ENCODE assay signal across 22 cellular contexts in genomic region chr17:19880393-19880792, GRCh38.
"Had no signal": no experiment of that assay in that cellular context is flagged by ENCODE, and none has a peak within 500 bp of the region (broad histone marks: within the 10 kb centered on the region; RNA-seq: fewer than 3 reads in every experiment).

No MANE protein-coding gene starts in this region.

- H3K27me3 ChIP-seq: gastrocnemius medialis, spleen, testis, tibial artery had no signal

- H3K9me3 ChIP-seq: esophagus squamous epithelium, gastrocnemius medialis, neutrophil, spleen, testis, tibial artery had no signal

- H3K27ac ChIP-seq: coronary artery, esophagus squamous epithelium, gastrocnemius medialis, neutrophil, parathyroid adenoma, skin epidermis, spleen, testis, tibial artery had no signal

- ATAC-seq: effector memory CD8-positive, alpha-beta T cell; gastrocnemius medialis; left lobe of liver; natural killer cell; stimulated activated memory B cell treated with anti-CD40 and anti-IgM and Interleukin-4, amounts not matched to agents 10 μg/mL and 1 μg/mL and 100 μg/mL, for 72 hours; stimulated activated naive CD8-positive, alpha-beta T cell treated with anti-CD3 and anti-CD28 coated beads, Interleukin-15, Interleukin-2, amounts not matched to agents 100 U/mL and 50 U/mL, for 24 hours had no signal

- H2AFZ ChIP-seq: parathyroid adenoma had no signal

- FAIRE-seq: endometrium, keratinocyte had no signal

- H3K4me1 ChIP-seq: esophagus squamous epithelium, gastrocnemius medialis, parathyroid adenoma, testis, tibial artery had no signal

- H3K9ac ChIP-seq: parathyroid adenoma had no signal

- H3K79me2 ChIP-seq: parathyroid adenoma had no signal

- DNase-seq: effector memory CD8-positive, alpha-beta T cell; erythroblast; esophagus squamous epithelium; foreskin fibroblast; gastrocnemius medialis; head of caudate nucleus; natural killer cell; stimulated activated CD4-positive, alpha-beta T cell treated with anti-CD3 and anti-CD28 coated beads, Interleukin-4, amount 100 ng/mL, for 4 hours; stimulated activated naive CD8-positive, alpha-beta T cell treated with anti-CD3 and anti-CD28 coated beads, Interleukin-15, Interleukin-2, amounts not matched to agents 100 U/mL and 50 U/mL, for 24 hours; substantia nigra; testis; tibial artery had no signal

- H3K36me3 ChIP-seq: esophagus squamous epithelium, gastrocnemius medialis, neutrophil, spleen, tibial artery had no signal

- H3K4me3 ChIP-seq: coronary artery, esophagus squamous epithelium, gastrocnemius medialis, lung, skin epidermis, spleen, testis, tibial artery had no signal
